ENCODE assay signal across 19 cellular contexts in genomic region chr12:30450872-30451271, GRCh38.
DNase-seq lines count a peak whose midpoint lies in the region; ATAC-seq and TF ChIP-seq lines count a peak whose summit lies in the region.
"Had no signal": no experiment of that assay in that cellular context is flagged by ENCODE, and none has a peak within 500 bp of the region (broad histone marks: within the 10 kb centered on the region; RNA-seq: fewer than 3 reads in every experiment).

No MANE protein-coding gene starts in this region.

- no peak overlapping the region for H3K27ac Mint-ChIP-seq in stimulated activated effector memory CD8-positive, alpha-beta T cell treated with anti-CD3 and anti-CD28 coated beads, Interleukin-12 subunit alpha, Interleukin-12 subunit beta, amount 100 ng/mL, for 72 hours
- H3K27ac Mint-ChIP-seq in activated CD8-positive, alpha-beta T cell treated with anti-CD3 and anti-CD28 coated beads for 36 hours = no peak overlapping the region
- H3K27ac Mint-ChIP-seq: CD8-positive, alpha-beta memory T cell; naive B cell had no signal

- DNase-seq in A172 (ENCODE audit: low spot score) (peak; percentile 84), HS-5 (ENCODE audit: low read depth) (peak; percentile 64), SJCRH30 (peak; percentile 22 to 40), fibroblast of pulmonary artery (ENCODE audit: low read depth) (peak; percentile 88)
- DNase-seq in stimulated activated effector memory CD8-positive, alpha-beta T cell treated with anti-CD3 and anti-CD28 coated beads, Interleukin-12 subunit alpha, Interleukin-12 subunit beta, amount 100 ng/mL, for 72 hours (ENCODE audit: low spot score in 2 of 2) = no peak
- no peak for DNase-seq in activated CD8-positive, alpha-beta T cell treated with anti-CD3 and anti-CD28 coated beads for 36 hours
- DNase-seq: activated gamma-delta T cell; aorta; CD8-positive, alpha-beta memory T cell; colonic mucosa; GF-D8; left ventricle myocardium inferior; naive B cell; NCI-H1048; posterior cingulate gyrus; stimulated activated naive CD8-positive, alpha-beta T cell treated with anti-CD3 and anti-CD28 coated beads, Interleukin-15, Interleukin-2, amounts not matched to agents 100 U/mL and 50 U/mL, for 24 hours had no signal

- no peaks in the 10 kb centered on the region for H3K27me3 Mint-ChIP-seq in activated CD8-positive, alpha-beta T cell treated with anti-CD3 and anti-CD28 coated beads for 36 hours
- H3K27me3 Mint-ChIP-seq: CD8-positive, alpha-beta memory T cell; naive B cell had no signal

- H3K4me3 ChIP-seq in SJCRH30 (no peak overlapping the region), fibroblast of pulmonary artery (replicated peaks; ENCODE audit: low read depth, low read length) (no peak overlapping the region)
- H3K4me3 ChIP-seq: colonic mucosa, left ventricle myocardium inferior had no signal

- H3K4me3 Mint-ChIP-seq in stimulated activated effector memory CD8-positive, alpha-beta T cell treated with anti-CD3 and anti-CD28 coated beads, Interleukin-12 subunit alpha, Interleukin-12 subunit beta, amount 100 ng/mL, for 72 hours = no peak overlapping the region
- H3K4me3 Mint-ChIP-seq in activated CD8-positive, alpha-beta T cell treated with anti-CD3 and anti-CD28 coated beads for 36 hours = no peak overlapping the region
- H3K4me3 Mint-ChIP-seq: CD8-positive, alpha-beta memory T cell; naive B cell had no signal

- H3K36me3 ChIP-seq in SJCRH30 = no peaks in the 10 kb centered on the region
- H3K36me3 ChIP-seq: colonic mucosa, left ventricle myocardium inferior had no signal

- ATAC-seq in HG02642 (IDR thresholded peaks at IDR 0.05; ENCODE audit: poor library complexity, unreplicated experiment) (no peak), HG03571 (IDR thresholded peaks at IDR 0.05; ENCODE audit: unreplicated experiment) (no peak)
- no peak for ATAC-seq in stimulated activated effector memory CD8-positive, alpha-beta T cell treated with anti-CD3 and anti-CD28 coated beads, Interleukin-12 subunit alpha, Interleukin-12 subunit beta, amount 100 ng/mL, for 72 hours
- no peak for ATAC-seq in activated CD8-positive, alpha-beta T cell treated with anti-CD3 and anti-CD28 coated beads for 36 hours
- ATAC-seq: esophagus mucosa; stimulated activated naive CD8-positive, alpha-beta T cell treated with anti-CD3 and anti-CD28 coated beads, Interleukin-15, Interleukin-2, amounts not matched to agents 100 U/mL and 50 U/mL, for 24 hours had no signal

- POLR2A ChIA-PET in activated CD8-positive, alpha-beta T cell treated with anti-CD3 and anti-CD28 coated beads for 36 hours (lab: Charles Lee) = interaction anchor here (0.6 kb wide), 1 partner anchor 35 kb away, joined by 4 read pairs; no protein-coding TSS in a partner anchor

- peaks cover 6% of the 10 kb centered on the region; the same call in 1 of the 2 replicates for H3K9me3 ChIP-seq in SJCRH30 (replicated peaks)
- H3K9me3 ChIP-seq: colonic mucosa had no signal

- no peak for TF ChIP-seq CTCF in fibroblast of pulmonary artery (IDR thresholded peaks at IDR 0.05; ENCODE audit: low read length, missing control alignments)
- TF ChIP-seq CTCF in activated CD8-positive, alpha-beta T cell treated with anti-CD3 and anti-CD28 coated beads for 36 hours (IDR thresholded peaks at IDR 0.05) = no peak

- H3K36me3 Mint-ChIP-seq in stimulated activated effector memory CD8-positive, alpha-beta T cell treated with anti-CD3 and anti-CD28 coated beads, Interleukin-12 subunit alpha, Interleukin-12 subunit beta, amount 100 ng/mL, for 72 hours = no peaks in the 10 kb centered on the region
- no peaks in the 10 kb centered on the region for H3K36me3 Mint-ChIP-seq in activated CD8-positive, alpha-beta T cell treated with anti-CD3 and anti-CD28 coated beads for 36 hours (ENCODE audit: low read depth)
- H3K36me3 Mint-ChIP-seq: CD8-positive, alpha-beta memory T cell had no signal

- no peaks in the 10 kb centered on the region for H3K27me3 ChIP-seq in SJCRH30
- H3K27me3 ChIP-seq: colonic mucosa had no signal

- H3K9me3 Mint-ChIP-seq in stimulated activated effector memory CD8-positive, alpha-beta T cell treated with anti-CD3 and anti-CD28 coated beads, Interleukin-12 subunit alpha, Interleukin-12 subunit beta, amount 100 ng/mL, for 72 hours = no peaks in the 10 kb centered on the region
- H3K9me3 Mint-ChIP-seq in activated CD8-positive, alpha-beta T cell treated with anti-CD3 and anti-CD28 coated beads for 36 hours = peaks cover 2% of the 10 kb centered on the region

- intact Hi-C loops in activated CD8-positive, alpha-beta T cell treated with anti-CD3 and anti-CD28 coated beads for 36 hours (cut with micrococcal nuclease) = no loop called here

- H3K27ac ChIP-seq in SJCRH30 = no peak overlapping the region
- H3K27ac ChIP-seq: colonic mucosa, left ventricle myocardium inferior had no signal

- H3K4me1 Mint-ChIP-seq in stimulated activated effector memory CD8-positive, alpha-beta T cell treated with anti-CD3 and anti-CD28 coated beads, Interleukin-12 subunit alpha, Interleukin-12 subunit beta, amount 100 ng/mL, for 72 hours = no peaks in the 10 kb centered on the region
- no peaks in the 10 kb centered on the region for H3K4me1 Mint-ChIP-seq in activated CD8-positive, alpha-beta T cell treated with anti-CD3 and anti-CD28 coated beads for 36 hours (ENCODE audit: low read depth)
- H3K4me1 Mint-ChIP-seq: CD8-positive, alpha-beta memory T cell; naive B cell had no signal

- H3K4me1 ChIP-seq in SJCRH30 = no peaks in the 10 kb centered on the region
- H3K4me1 ChIP-seq: colonic mucosa, left ventricle myocardium inferior had no signal

- CTCF ChIA-PET in activated CD8-positive, alpha-beta T cell treated with anti-CD3 and anti-CD28 coated beads for 36 hours (lab: Charles Lee) = no interaction called here

Comparison
In these comparisons a context has a peak if more than half of its experiments do, and no peak if none do; other contexts are left out.
1. DNase-seq: peak in A172 (single experiment), HS-5 (single experiment), SJCRH30 (2 of 2) and fibroblast of pulmonary artery (single experiment); none in stimulated activated effector memory CD8-positive, alpha-beta T cell treated with anti-CD3 and anti-CD28 coated beads, Interleukin-12 subunit alpha, Interleukin-12 subunit beta, amount 100 ng/mL, for 72 hours (0 of 2) and activated CD8-positive, alpha-beta T cell treated with anti-CD3 and anti-CD28 coated beads for 36 hours (single experiment).